ENCODE assay signal across 9 cellular contexts in the genomic region with DNA sequence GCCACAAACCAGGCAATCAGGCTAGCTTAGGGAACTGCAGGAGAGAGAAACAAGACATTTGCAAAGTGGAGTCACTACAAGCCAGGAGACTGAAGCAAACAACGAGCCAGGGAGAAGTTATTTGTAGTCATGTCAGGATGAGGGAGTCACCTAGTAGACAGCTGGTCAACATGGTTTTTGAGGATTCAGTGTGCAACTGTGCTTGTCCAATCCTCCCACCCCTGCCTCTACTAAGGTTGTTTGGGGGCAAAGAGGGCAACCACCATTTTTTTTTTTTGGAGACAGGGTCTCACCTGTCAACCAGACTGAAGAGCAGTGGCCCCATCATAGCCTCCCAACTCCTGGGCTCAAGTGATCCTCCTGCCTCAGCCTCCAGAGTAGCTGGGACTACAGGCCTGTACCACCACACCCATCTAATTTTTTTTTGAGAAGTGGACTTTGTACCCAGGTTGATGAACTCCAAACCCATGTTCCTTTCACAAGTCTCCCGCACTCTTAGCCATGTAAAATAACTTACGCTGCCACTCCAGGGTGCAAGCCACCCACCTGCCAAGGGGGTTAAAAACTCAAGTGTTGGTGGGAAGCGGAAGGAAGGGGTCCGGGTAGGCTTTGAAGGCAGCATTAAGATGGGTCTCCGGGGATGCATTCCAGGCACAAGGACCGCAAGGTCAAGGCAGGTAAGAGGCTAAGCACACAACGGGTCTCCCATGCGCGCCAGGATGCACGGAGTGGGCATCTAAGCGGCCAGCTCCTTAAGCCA. TPM values are rescaled to one million over a fixed set of nuclear protein-coding genes. Genes with fewer than 3 reads are reported as not detected.
DNase-seq lines count a peak whose midpoint lies in the region; ATAC-seq and TF ChIP-seq lines count a peak whose summit lies in the region.
"Had no signal": no experiment of that assay in that cellular context is flagged by ENCODE, and none has a peak within 500 bp of the region (broad histone marks: within the 10 kb centered on the region; RNA-seq: fewer than 3 reads in every experiment).

No MANE protein-coding gene starts in this region.

- H3K36me3 ChIP-seq in ACC112 (ENCODE audit: insufficient read depth, low read length), result peaks cover 24% of the 10 kb centered on the region
- peaks cover 35 to 42% of the 10 kb centered on the region in 2 donors for H3K36me3 ChIP-seq in muscle layer of duodenum (ENCODE audit: control insufficient read depth in 1 of 2, insufficient read depth in 2 of 2, low read length in 2 of 2)

- intact Hi-C loops in sciatic nerve (cut with DNase I), result no loop called here

- DNase-seq in chondrocyte (ENCODE audit: low spot score) (no peak), GM10248 (ENCODE audit: extremely low spot score) (no peak), sciatic nerve (ENCODE audit: low spot score) (no peak), cerebellar cortex (ENCODE audit: low spot score) (no peak), NCI-H748 (lab: John Stamatoyannopoulos, UW; ENCODE audit: unreplicated experiment) (no peak)
- DNase-seq: NCI-H524 treated with DMSO at 0.1 percent for 48 hours had no signal

- CTCF ChIA-PET in GM10248 (lab: Yijun Ruan, JAX), result interaction anchor here (0.6 to 26.0 kb wide), 6 partner anchors 9 to 87 kb away, joined by 3 to 814 read pairs (median 8); a partner anchor contains a TSS

- no peaks in the 10 kb centered on the region for H3K27me3 Mint-ChIP-seq in IgD-negative memory B cell
- no peaks in the 10 kb centered on the region for H3K27me3 Mint-ChIP-seq in chondrocyte (ENCODE audit: low read depth)

- H3K4me1 Mint-ChIP-seq in IgD-negative memory B cell, result peaks cover 12 to 26% (median 24%) of the 10 kb centered on the region in 3 donors
- H3K4me1 Mint-ChIP-seq in chondrocyte (ENCODE audit: low read depth), result peaks cover 35% of the 10 kb centered on the region

- no peak for ATAC-seq in sciatic nerve

- TF ChIP-seq CTCF in chondrocyte (IDR thresholded peaks at IDR 0.05) (no peak), GM10248 (IDR thresholded peaks at IDR 0.05; ENCODE audit: control extremely low read depth, extremely low read depth, low read depth, missing control alignments) (no peak)

- H3K4me3 Mint-ChIP-seq in IgD-negative memory B cell (peak overlapping the region; percentile 96 to 99 (median 97)), chondrocyte (ENCODE audit: unreplicated experiment) (peak overlapping the region; percentile 90)

- H2AFZ ChIP-seq in ACC112 (ENCODE audit: low read length, unreplicated experiment), result no peak overlapping the region

- H3K4me3 ChIP-seq in ACC112 (ENCODE audit: low read depth, low read length), result peak overlapping the region; percentile 88
- peak overlapping the region; percentile 83 to 88 for H3K4me3 ChIP-seq in muscle layer of duodenum (ENCODE audit: low read depth in 1 of 2, low read length in 2 of 2)

- peaks cover 29% of the 10 kb centered on the region for H3K4me1 ChIP-seq in ACC112 (ENCODE audit: control insufficient read depth, insufficient read depth, low read length, unreplicated experiment)
- peaks cover 11 to 21% of the 10 kb centered on the region in 2 donors for H3K4me1 ChIP-seq in muscle layer of duodenum (ENCODE audit: control insufficient read depth in 1 of 2, insufficient read depth in 2 of 2, low read length in 2 of 2)

- H3K36me3 Mint-ChIP-seq in IgD-negative memory B cell, result no peaks in the 10 kb centered on the region
- peaks cover 15% of the 10 kb centered on the region for H3K36me3 Mint-ChIP-seq in chondrocyte (ENCODE audit: low read depth)

- peaks cover 30% of the 10 kb centered on the region for H3K79me2 ChIP-seq in ACC112 (ENCODE audit: control insufficient read depth, insufficient read depth, low read length, unreplicated experiment)

- no peak overlapping the region for H3K27ac ChIP-seq in ACC112 (ENCODE audit: low read depth, low read length)
- H3K27ac ChIP-seq in muscle layer of duodenum (ENCODE audit: low read length), result peak overlapping the region; percentile 79

- no peaks in the 10 kb centered on the region for H3K9me3 Mint-ChIP-seq in IgD-negative memory B cell
- H3K9me3 Mint-ChIP-seq in chondrocyte (ENCODE audit: low read depth), result no peaks in the 10 kb centered on the region

- peak overlapping the region; percentile 86 to 98 (median 94) for H3K27ac Mint-ChIP-seq in IgD-negative memory B cell
- H3K27ac Mint-ChIP-seq in chondrocyte (ENCODE audit: unreplicated experiment), result peak overlapping the region; percentile 92

- POLR2A ChIA-PET in GM10248 (lab: Yijun Ruan, JAX), result interaction anchor here (0.6 to 1.9 kb wide), 5 partner anchors 18 to 408 kb away, joined by 4 to 15 read pairs (median 4); no protein-coding TSS in a partner anchor

- H3K27me3 ChIP-seq in ACC112 (ENCODE audit: insufficient read depth, low read length), result no peaks in the 10 kb centered on the region
- H3K27me3 ChIP-seq in muscle layer of duodenum (ENCODE audit: low read depth, low read length), result no peaks in the 10 kb centered on the region

- no peaks in the 10 kb centered on the region for H3K9me3 ChIP-seq in muscle layer of duodenum (ENCODE audit: control insufficient read depth in 1 of 2, low read length in 2 of 2)

RNA-seq across cellular contexts. Expression of a gene that starts 1.0 kb away (rescaled TPM):
- 2,381 TPM for polyA plus RNA-seq in IgD-negative memory B cell
- total RNA-seq in chondrocyte (706 to 837 TPM (median 731 TPM) in 3 replicates), sciatic nerve (855 TPM)

RNA-seq across cellular contexts. Expression of a gene that starts 1.2 kb away (rescaled TPM):
- polyA plus RNA-seq in IgD-negative memory B cell, result 92.7 TPM
- total RNA-seq in chondrocyte, result 30.1 to 36.0 TPM (median 35.1 TPM) in 3 replicates
- 21.7 TPM for total RNA-seq in sciatic nerve

RNA-seq across cellular contexts. Expression of a gene that starts 7.5 kb away (rescaled TPM):
- polyA plus RNA-seq in IgD-negative memory B cell, result not detected
- total RNA-seq in chondrocyte (not detected in 3 replicates), sciatic nerve (not detected)
